Comparison of ENCODE assay signal across 11 cellular contexts in genomic region chr4:101009471-101009870, GRCh38.
DNase-seq lines count a peak whose midpoint lies in the region; ATAC-seq and FAIRE-seq lines count a peak whose summit lies in the region.
"Had no signal": no experiment of that assay in that cellular context is flagged by ENCODE, and none has a peak within 500 bp of the region (broad histone marks: within the 10 kb centered on the region; RNA-seq: fewer than 3 reads in every experiment).

No MANE protein-coding gene starts in this region.

- FAIRE-seq in RCC 7860 (lab: Jason Lieb, UNC) = no peak

- DNase-seq in ACHN = peak; percentile 4
- no peak for DNase-seq in middle frontal gyrus (ENCODE audit: extremely low spot score, low spot score)
- DNase-seq in RCC 7860 (ENCODE audit: low spot score) = no peak
- DNase-seq in NCI-H1105 (lab: John Stamatoyannopoulos, UW) = no peak
- DNase-seq in medulla oblongata (ENCODE audit: extremely low spot score) = no peak
- DNase-seq: activated gamma-delta T cell treated with Interleukin-2 at 50 U/mL for 16 hours, AML-193 had no signal

- in situ Hi-C loops in ACHN (cut with HindIII; ENCODE audit: low pct_ligation_motif_present, low pct_unique_long_range_greater_than_20kb, low sequenced_read_pairs) = no loop called here

- ATAC-seq in GM19025 (IDR thresholded peaks at IDR 0.05; ENCODE audit: low read depth, unreplicated experiment) (peak; percentile 40), HG02642 (IDR thresholded peaks at IDR 0.05; ENCODE audit: poor library complexity, unreplicated experiment) (peak; percentile 59), HG03571 (IDR thresholded peaks at IDR 0.05; ENCODE audit: unreplicated experiment) (peak; percentile 61)
- ATAC-seq: right cardiac atrium had no signal
